ENCODE assay signal across 8 cellular contexts in the genomic region with DNA sequence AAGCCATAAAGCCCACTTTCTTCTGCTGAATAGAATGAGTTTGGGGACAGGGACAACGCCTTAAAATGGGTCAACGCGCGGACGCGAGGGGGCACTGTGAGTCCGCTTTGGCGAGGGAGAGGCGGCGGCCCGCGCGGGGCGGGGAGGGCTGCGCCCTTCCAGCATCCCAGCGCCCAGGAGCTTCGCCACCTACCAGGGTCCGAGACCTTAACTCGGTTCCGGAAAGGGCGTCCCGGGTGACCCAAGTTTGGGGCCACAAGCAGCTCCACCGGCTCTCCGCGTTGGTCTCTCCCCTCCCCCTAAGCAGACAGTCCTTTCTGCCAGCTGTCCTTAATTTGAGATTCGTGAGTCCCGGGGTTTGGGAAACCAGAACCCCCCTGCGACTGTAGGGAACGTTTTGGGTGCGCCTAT. TPM values are rescaled to one million over a fixed set of nuclear protein-coding genes. Genes with fewer than 3 reads are reported as not detected.
A peak's percentile ranks its signal among the peaks of the same experiment; 100 is the strongest.
DNase-seq lines count a peak whose midpoint lies in the region; ATAC-seq, FAIRE-seq and TF ChIP-seq lines count a peak whose summit lies in the region.

No MANE protein-coding gene starts in this region.

- peak; percentile 66 for FAIRE-seq in GM18507 (lab: Jason Lieb, UNC)
- no peak for FAIRE-seq in small intestine (lab: Jason Lieb, UNC)

- H3K9me3 ChIP-seq in small intestine (ENCODE audit: control insufficient read depth, low read depth): no peaks in the 10 kb centered on the region

- POLR2A ChIA-PET in AG04449 (lab: Yijun Ruan, JAX): interaction anchor here (0.7 kb wide), 2 partner anchors 670 to 697 kb away, joined by 3 read pairs; no protein-coding TSS in a partner anchor
- POLR2A ChIA-PET in RWPE1 (lab: Yijun Ruan, JAX; ENCODE audit: low non-redundant PET): no interaction called here

- peak; percentile 87 for TF ChIP-seq CTCF in AG04449 (IDR thresholded peaks at IDR 0.05; ENCODE audit: insufficient read depth, low read length, missing control alignments)
- TF ChIP-seq CTCF in RWPE1 (conservative IDR thresholded peaks at IDR 0.05; ENCODE audit: low read depth): peak; percentile 76

- WGBS in small intestine, 3 donors: 0 to 1% (median 0%) methylated on average over 28 to 30 of the region's 30 CpGs

- in situ Hi-C loops in T47D (cut with HindIII; ENCODE audit: low pct_unique_long_range_greater_than_20kb, low sequenced_read_pairs): no loop called here

- CTCF ChIA-PET in AG04449 (lab: Yijun Ruan, JAX) (interaction anchor here (0.6 to 10.6 kb wide), 38 partner anchors 9 to 744 kb away, joined by 3 to 137 read pairs (median 4); no protein-coding TSS in a partner anchor), RWPE1 (lab: Yijun Ruan, JAX) (interaction anchor here (0.5 to 1.2 kb wide), 9 partner anchors 313 to 1221 kb away, joined by 3 to 5 read pairs (median 4); no protein-coding TSS in a partner anchor)

- H3K4me3 ChIP-seq in AG04449 (ENCODE audit: low read depth, low read length) (peak overlapping the region; percentile 72), small intestine (ENCODE audit: low read depth in 1 of 2, low read length in 2 of 2) (peak overlapping the region in 1 of 2 donors; percentile 64)

- no peaks in the 10 kb centered on the region for H3K36me3 ChIP-seq in small intestine (ENCODE audit: control insufficient read depth in 2 of 2, insufficient read depth in 2 of 2, low read length in 2 of 2)

- ATAC-seq in GM21528 (IDR thresholded peaks at IDR 0.05; ENCODE audit: low FRiP score, unreplicated experiment): no peak

- H3K27me3 ChIP-seq in small intestine (ENCODE audit: control insufficient read depth in 2 of 2, insufficient read depth in 2 of 2, low read length in 2 of 2): peaks cover 0 to 4% of the 10 kb centered on the region in 2 donors

- H3K4me1 ChIP-seq in small intestine (ENCODE audit: control insufficient read depth in 2 of 2, insufficient read depth in 1 of 2, low read depth in 1 of 2, low read length in 1 of 2): no peaks in the 10 kb centered on the region

- DNase-seq in AG04449 (ENCODE audit: low read depth, low spot score): no peak
- DNase-seq in GM18507 (ENCODE audit: extremely low spot score, insufficient read length, low read depth): peak; percentile 42
- DNase-seq in HS-27A (ENCODE audit: low read depth): peak; percentile 38
- DNase-seq in RWPE1 (ENCODE audit: low spot score): peak; percentile 51
- peak; percentile 61 to 84 for DNase-seq in T47D (ENCODE audit: low read depth in 1 of 2, low spot score in 1 of 2)
- peak; percentile 79 for DNase-seq in iPS-NIHi11 (ENCODE audit: low spot score)
- DNase-seq in small intestine: peak; percentile 66

- H3K27ac ChIP-seq in RWPE1: no peak overlapping the region
- no peak overlapping the region for H3K27ac ChIP-seq in small intestine (ENCODE audit: low read depth in 1 of 2, low read length in 1 of 2)

RNA-seq across cellular contexts. Expression of gene SAMD5, which starts 1.8 kb away (rescaled TPM):
- 1 to 10 TPM in 2 of 3 donors, under 1 TPM in 1; 0.67 to 7.6 (median 2.2) TPM for polyA plus RNA-seq in small intestine
